Comparison of ENCODE assay signal across 13 cellular contexts in the genomic region with DNA sequence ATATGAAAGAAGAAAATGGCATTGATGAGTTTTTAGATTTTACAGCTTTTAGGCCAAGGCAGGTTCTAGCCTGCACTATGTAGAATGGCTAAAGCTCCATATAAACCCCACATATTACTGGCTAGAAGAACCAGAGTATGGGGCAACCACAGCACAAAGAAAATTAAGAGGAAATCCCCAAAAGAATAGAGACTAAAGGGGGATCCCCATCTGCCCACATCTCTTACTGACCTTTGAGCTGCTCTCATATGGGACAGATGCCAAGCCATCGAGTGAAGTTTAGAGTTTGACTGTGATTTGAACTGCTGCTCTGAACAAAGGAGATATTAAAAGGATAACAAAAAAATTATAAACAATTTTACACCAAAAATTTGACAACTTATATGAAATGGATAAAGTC.
DNase-seq lines count a peak whose midpoint lies in the region; ATAC-seq and TF ChIP-seq lines count a peak whose summit lies in the region.
"Had no signal": no experiment of that assay in that cellular context is flagged by ENCODE, and none has a peak within 500 bp of the region (broad histone marks: within the 10 kb centered on the region; RNA-seq: fewer than 3 reads in every experiment).

No MANE protein-coding gene starts in this region.

- H3K4me1 Mint-ChIP-seq in activated B cell treated with CpG ODN at 0.5 μM for 24 hours = peaks cover 2% of the 10 kb centered on the region

- ATAC-seq in GM18858 (IDR thresholded peaks at IDR 0.05; ENCODE audit: unreplicated experiment) (peak; percentile 91), GM21381 (IDR thresholded peaks at IDR 0.05; ENCODE audit: unreplicated experiment) (peak; percentile 90), HG03025 (IDR thresholded peaks at IDR 0.05; ENCODE audit: low FRiP score, unreplicated experiment) (peak; percentile 83), activated B cell treated with CpG ODN at 0.5 μM for 24 hours (ENCODE audit: low read depth) (peak; percentile 31)

- POLR2A ChIA-PET in activated B cell treated with CpG ODN at 0.5 μM for 24 hours (lab: Charles Lee) = no interaction called here

- H3K36me3 Mint-ChIP-seq in activated B cell treated with CpG ODN at 0.5 μM for 24 hours (ENCODE audit: low read depth) = no peaks in the 10 kb centered on the region

- H3K9me3 ChIP-seq in esophagus muscularis mucosa (no peaks in the 10 kb centered on the region), suprapubic skin (no peaks in the 10 kb centered on the region)
- H3K9me3 ChIP-seq: upper lobe of left lung had no signal

- DNase-seq in activated B cell treated with CpG ODN at 0.5 μM for 24 hours (no peak), kidney tubule cell (ENCODE audit: low spot score) (no peak), esophagus muscularis mucosa (ENCODE audit: extremely low spot score) (no peak), suprapubic skin (ENCODE audit: low spot score in 2 of 2) (no peak)
- DNase-seq in activated CD8-positive, alpha-beta memory T cell treated with anti-CD3 and anti-CD28 coated beads, Interleukin-2, amount 50 U/mL, for 48 hours = no peak
- DNase-seq: activated naive CD4-positive, alpha-beta T cell treated with Interleukin-2 at 50 U/mL for 16 hours; NCI-H345; posterior cingulate gyrus; stimulated activated CD4-positive, alpha-beta T cell treated with anti-CD3 and anti-CD28 coated beads, Interleukin-4, amount 100 ng/mL, for 4 hours; upper lobe of left lung had no signal

- H3K27ac Mint-ChIP-seq in activated B cell treated with CpG ODN at 0.5 μM for 24 hours = no peak overlapping the region

- H3K27me3 ChIP-seq in esophagus muscularis mucosa (no peaks in the 10 kb centered on the region), suprapubic skin (no peaks in the 10 kb centered on the region)
- H3K27me3 ChIP-seq: upper lobe of left lung had no signal

- no peak for TF ChIP-seq EP300 in esophagus muscularis mucosa (IDR thresholded peaks at IDR 0.05)
- no peak for TF ChIP-seq EP300 in suprapubic skin (IDR thresholded peaks at IDR 0.05)

- no peaks in the 10 kb centered on the region for H3K27me3 Mint-ChIP-seq in activated B cell treated with CpG ODN at 0.5 μM for 24 hours

- no peaks in the 10 kb centered on the region for H3K4me1 ChIP-seq in esophagus muscularis mucosa
- no peaks in the 10 kb centered on the region for H3K4me1 ChIP-seq in suprapubic skin
- H3K4me1 ChIP-seq: upper lobe of left lung had no signal

- TF ChIP-seq CTCF in activated B cell treated with CpG ODN at 0.5 μM for 24 hours (IDR thresholded peaks at IDR 0.05) = no peak
- TF ChIP-seq CTCF in esophagus muscularis mucosa (IDR thresholded peaks at IDR 0.05) = no peak
- TF ChIP-seq CTCF in suprapubic skin (IDR thresholded peaks at IDR 0.05) = no peak

- no peak for TF ChIP-seq POLR2A in esophagus muscularis mucosa (IDR thresholded peaks at IDR 0.05; ENCODE audit: low read depth)
- no peak for TF ChIP-seq POLR2A in suprapubic skin (IDR thresholded peaks at IDR 0.05)

- 41% methylated on average over 1 of the region's 1 CpG for WGBS in esophagus muscularis mucosa
- WGBS in suprapubic skin = 42% methylated on average over 1 of the region's 1 CpG

- CTCF ChIA-PET in activated B cell treated with CpG ODN at 0.5 μM for 24 hours (lab: Charles Lee) = no interaction called here

- intact Hi-C loops in activated B cell treated with CpG ODN at 0.5 μM for 24 hours (cut with micrococcal nuclease) (no loop called here), esophagus muscularis mucosa (cut with DNase I) (no loop called here)

- no peak overlapping the region for H3K4me3 ChIP-seq in esophagus muscularis mucosa
- no peak overlapping the region for H3K4me3 ChIP-seq in suprapubic skin
- H3K4me3 ChIP-seq: upper lobe of left lung had no signal

- H3K36me3 ChIP-seq in esophagus muscularis mucosa (no peaks in the 10 kb centered on the region), suprapubic skin (no peaks in the 10 kb centered on the region)
- H3K36me3 ChIP-seq: upper lobe of left lung had no signal

- H3K9me3 Mint-ChIP-seq in activated B cell treated with CpG ODN at 0.5 μM for 24 hours = no peaks in the 10 kb centered on the region

- no peak overlapping the region for H3K4me3 Mint-ChIP-seq in activated B cell treated with CpG ODN at 0.5 μM for 24 hours

- H3K27ac ChIP-seq in esophagus muscularis mucosa (replicated peaks in 1 of 4) (no peak overlapping the region), suprapubic skin (no peak overlapping the region)
- H3K27ac ChIP-seq: upper lobe of left lung had no signal

Comparison
In these comparisons a context has a peak if more than half of its experiments do, and no peak if none do; other contexts are left out.
1. ATAC-seq: peak in every context shown above with its lines; median percentile 91 in GM18858; 90 in GM21381; 83 in HG03025; 31 in activated B cell treated with CpG ODN at 0.5 μM for 24 hours.